ENCODE assay signal across 8 cellular contexts in genomic region chr2:203534486-203535077, GRCh38. TPM values are rescaled to one million over a fixed set of nuclear protein-coding genes. Genes with fewer than 3 reads are reported as not detected.
A peak's percentile ranks its signal among the peaks of the same experiment; 100 is the strongest.
DNase-seq lines count a peak whose midpoint lies in the region; ATAC-seq and TF ChIP-seq lines count a peak whose summit lies in the region.

No MANE protein-coding gene starts in this region.

- peaks cover 0 to 5% (median 3%) of the 10 kb centered on the region in 3 donors for H3K9me3 ChIP-seq in esophagus squamous epithelium
- no peaks in the 10 kb centered on the region for H3K9me3 ChIP-seq in neuron (ENCODE audit: low read length)

- no peaks in the 10 kb centered on the region for H3K36me3 ChIP-seq in esophagus squamous epithelium
- no peaks in the 10 kb centered on the region for H3K36me3 ChIP-seq in neuron (ENCODE audit: insufficient read depth, low read length)

- peak overlapping the region; percentile 34 for H3K27ac Mint-ChIP-seq in type B pancreatic cell

- no peaks in the 10 kb centered on the region for H3K36me3 Mint-ChIP-seq in type B pancreatic cell

- intact Hi-C loops in esophagus squamous epithelium (cut with DNase I): loop anchor here (10.0 kb wide), 1 partner anchor 110 kb away; no protein-coding TSS in a partner anchor

- no peak for TF ChIP-seq POLR2A in esophagus squamous epithelium (IDR thresholded peaks at IDR 0.05)

- H2AFZ ChIP-seq in neuron (ENCODE audit: low read depth, low read length): peak overlapping the region; percentile 98

- H3K4me3 Mint-ChIP-seq in type B pancreatic cell: peak overlapping the region; percentile 89

- peaks cover 4 to 50% (median 11%) of the 10 kb centered on the region in 3 donors for H3K4me1 ChIP-seq in esophagus squamous epithelium
- peaks cover 15% of the 10 kb centered on the region for H3K4me1 ChIP-seq in neuron (ENCODE audit: insufficient read depth, low read length)

- H3K27me3 ChIP-seq in esophagus squamous epithelium: no peaks in the 10 kb centered on the region
- H3K27me3 ChIP-seq in neuron (ENCODE audit: insufficient read depth, low read length): no peaks in the 10 kb centered on the region

- H3K9me3 Mint-ChIP-seq in type B pancreatic cell: peaks cover 10% of the 10 kb centered on the region

- TF ChIP-seq CTCF in C4-2B (conservative IDR thresholded peaks at IDR 0.05): no peak
- no peak for TF ChIP-seq CTCF in esophagus squamous epithelium (IDR thresholded peaks at IDR 0.05)
- no peak for TF ChIP-seq CTCF in type B pancreatic cell (conservative IDR thresholded peaks at IDR 0.05)

- peaks cover 16% of the 10 kb centered on the region for H3K4me1 Mint-ChIP-seq in type B pancreatic cell (ENCODE audit: unreplicated experiment)

- peak overlapping the region; percentile 91 for H3K27ac ChIP-seq in C4-2B
- peak overlapping the region; percentile 90 to 100 (median 95) for H3K27ac ChIP-seq in esophagus squamous epithelium

- peak; percentile 25 for ATAC-seq in GM21447 (IDR thresholded peaks at IDR 0.05; ENCODE audit: unreplicated experiment)

- WGBS in esophagus squamous epithelium, 2 donors: 0% methylated on average over 13 to 14 of the region's 43 CpGs

- DNase-seq in LHCN-M2 (ENCODE audit: low read depth): peak; percentile 21
- DNase-seq in activated CD8-positive, alpha-beta memory T cell treated with anti-CD3 and anti-CD28 coated beads, Interleukin-2, amount 50 U/mL, for 4 hours: peak; percentile 28
- DNase-seq in esophagus squamous epithelium (lab: John Stamatoyannopoulos, UW): no peak
- DNase-seq in type B pancreatic cell (ENCODE audit: extremely low spot score, unreplicated experiment): no peak
- no peak for DNase-seq in DMS153 treated with DMSO at 0.1 percent for 48 hours (lab: John Stamatoyannopoulos, UW; ENCODE audit: unreplicated experiment)

- H3K27me3 Mint-ChIP-seq in type B pancreatic cell: peaks cover 13% of the 10 kb centered on the region

- H3K4me3 ChIP-seq in esophagus squamous epithelium (peak overlapping the region; percentile 79 to 98 (median 94)), neuron (ENCODE audit: low read length) (peak overlapping the region; percentile 69)

RNA-seq across cellular contexts. Expression of gene RAPH1, which starts 0.5 kb away (rescaled TPM):
- total RNA-seq in LHCN-M2 (2014; rRNA removed): 43.1 and 66.0 TPM in 2 replicates
- 19.7 TPM for polyA plus RNA-seq in LHCN-M2 (2012)
- 100 to 1,000 TPM in 1 of 4 donors, 10 to 100 TPM in 3; 10.6 to 105 (median 26.0) TPM for total RNA-seq in esophagus squamous epithelium
- 15.4 and 25.7 TPM in 2 replicates for total RNA-seq in type B pancreatic cell (ENCODE audit: low replicate concordance)

Comparison
In these comparisons a context has a peak if more than half of its experiments do, and no peak if none do; other contexts are left out.
1. DNase-seq: peak in LHCN-M2 (single experiment) and activated CD8-positive, alpha-beta memory T cell treated with anti-CD3 and anti-CD28 coated beads, Interleukin-2, amount 50 U/mL, for 4 hours (single experiment); none in esophagus squamous epithelium (single experiment), type B pancreatic cell (single experiment) and DMS153 treated with DMSO at 0.1 percent for 48 hours (single experiment).